8 cellular contexts compared by ENCODE assay signal in the genomic region with DNA sequence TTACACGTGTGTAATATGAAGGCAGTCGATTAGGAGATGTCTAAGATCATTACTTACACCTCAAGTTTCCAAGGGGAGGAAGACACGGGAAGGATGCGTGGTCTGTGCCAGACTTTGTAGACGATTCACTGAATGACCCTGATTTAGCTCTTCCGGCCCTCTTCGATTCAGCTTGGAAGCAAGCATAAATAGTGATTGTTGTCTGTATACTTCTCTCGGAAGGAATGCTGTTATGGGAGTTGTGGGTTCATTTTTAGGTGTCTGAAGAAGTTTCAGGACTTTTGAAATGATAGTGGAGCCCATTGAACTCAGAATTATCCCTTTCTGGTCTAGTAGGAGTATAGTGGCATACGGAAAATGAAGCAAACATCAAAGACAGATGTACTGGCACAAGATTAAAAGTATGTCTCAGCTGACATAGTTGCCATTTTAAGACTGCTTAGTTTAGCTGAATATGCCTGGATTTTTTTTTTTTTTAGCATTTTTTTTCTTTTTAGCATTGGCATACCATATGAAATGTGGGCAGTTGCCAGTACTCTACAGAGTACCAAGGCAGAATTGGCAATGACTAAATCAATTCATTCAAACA. TPM values are rescaled to one million over a fixed set of nuclear protein-coding genes. Genes with fewer than 3 reads are reported as not detected.
DNase-seq lines count a peak whose midpoint lies in the region; ATAC-seq and TF ChIP-seq lines count a peak whose summit lies in the region.

No MANE protein-coding gene starts in this region.

- POLR2A ChIA-PET in Panc1 (lab: Charles Lee), result interaction anchor here (0.5 to 0.7 kb wide), 2 partner anchors 36 to 51 kb away, joined by 4 to 10 read pairs; no protein-coding TSS in a partner anchor

- peak; percentile 7 for ATAC-seq in HG02678 (IDR thresholded peaks at IDR 0.05; ENCODE audit: unreplicated experiment)
- ATAC-seq in Panc1, result no peak
- ATAC-seq in central memory CD8-positive, alpha-beta T cell (replicated peaks; ENCODE audit: extremely low read depth, poor library complexity, severe bottlenecking), result peak; percentile 14
- ATAC-seq in aorta (ENCODE audit: low FRiP score), result no peak
- no peak for ATAC-seq in GM18520 (IDR thresholded peaks at IDR 0.05; ENCODE audit: unreplicated experiment)

- in situ Hi-C loops in Panc1 (cut with HindIII; ENCODE audit: low pct_unique_long_range_greater_than_20kb, low sequenced_read_pairs), result no loop called here

- BruUV-seq in Panc1 (replicated peaks; lab: Mats Ljungman, UMichigan), result TSS peak; percentile 87

- H3K36me3 Mint-ChIP-seq in activated naive CD4-positive, alpha-beta T cell treated with anti-CD3 and anti-CD28 coated beads for 36 hours (ENCODE audit: low read depth), result peaks cover 24% of the 10 kb centered on the region
- H3K36me3 Mint-ChIP-seq in central memory CD8-positive, alpha-beta T cell (ENCODE audit: insufficient read depth), result peaks cover 27% of the 10 kb centered on the region

- peak overlapping the region; percentile 98 for H3K4me3 Mint-ChIP-seq in activated naive CD4-positive, alpha-beta T cell treated with anti-CD3 and anti-CD28 coated beads for 36 hours
- H3K4me3 Mint-ChIP-seq in central memory CD8-positive, alpha-beta T cell, result peak overlapping the region; percentile 99

- intact Hi-C loops in activated naive CD4-positive, alpha-beta T cell treated with anti-CD3 and anti-CD28 coated beads for 36 hours (cut with micrococcal nuclease), result loop anchor here (1.0 to 5.0 kb wide), 6 partner anchors 36 to 899 kb away; partner anchors contain the start of genes ADAMTS3, COX18 and MTHFD2L
- intact Hi-C loops in Panc1 (cut with micrococcal nuclease; ENCODE audit: unreplicated experiment) (loop anchor here (5.0 kb wide), 1 partner anchor 117 kb away; no protein-coding TSS in a partner anchor), aorta (cut with DNase I) (loop anchor here (1.0 to 10.0 kb wide), 4 partner anchors 75 to 191 kb away; partner anchors contain the start of gene COX18 (in 2 of the 2))

- WGBS in aorta, 2 donors, result 0% methylated on average over 9 of the region's 9 CpGs

- H3K27me3 ChIP-seq in Panc1 (ENCODE audit: control insufficient read depth, insufficient read depth, low read length), result no peaks in the 10 kb centered on the region
- H3K27me3 ChIP-seq in mononuclear cell (ENCODE audit: insufficient read depth, low read length), result no peaks in the 10 kb centered on the region
- no peaks in the 10 kb centered on the region for H3K27me3 ChIP-seq in aorta (ENCODE audit: control insufficient read depth in 1 of 2, insufficient read depth in 2 of 2, low read length in 1 of 2)

- no peaks in the 10 kb centered on the region; the same call in 1 of the 2 replicates for H3K36me3 ChIP-seq in Panc1 (ENCODE audit: control insufficient read depth, insufficient read depth, low read length)
- H3K36me3 ChIP-seq in aorta (ENCODE audit: control insufficient read depth in 1 of 2, insufficient read depth in 2 of 2, low read length in 1 of 2), result no peaks in the 10 kb centered on the region

- peak; percentile 41 for DNase-seq in activated naive CD4-positive, alpha-beta T cell treated with anti-CD3 and anti-CD28 coated beads for 36 hours
- DNase-seq in activated naive CD4-positive, alpha-beta T cell (lab: John Stamatoyannopoulos, UW), result no peak
- DNase-seq in Panc1 (ENCODE audit: low read depth, low spot score) (no peak), aorta (no peak)
- peak in 1 of 2 donors; percentile 16 for DNase-seq in central memory CD8-positive, alpha-beta T cell (ENCODE audit: low spot score in 2 of 2)

- peak overlapping the region; percentile 100 for H3K27ac Mint-ChIP-seq in activated naive CD4-positive, alpha-beta T cell treated with anti-CD3 and anti-CD28 coated beads for 36 hours
- H3K27ac Mint-ChIP-seq in central memory CD8-positive, alpha-beta T cell (ENCODE audit: low read depth), result peak overlapping the region; percentile 100

- no peaks in the 10 kb centered on the region for H3K9me3 Mint-ChIP-seq in activated naive CD4-positive, alpha-beta T cell treated with anti-CD3 and anti-CD28 coated beads for 36 hours
- H3K9me3 Mint-ChIP-seq in central memory CD8-positive, alpha-beta T cell, result no peaks in the 10 kb centered on the region

- peaks cover 44% of the 10 kb centered on the region for H3K4me1 Mint-ChIP-seq in activated naive CD4-positive, alpha-beta T cell treated with anti-CD3 and anti-CD28 coated beads for 36 hours (ENCODE audit: low read depth)
- peaks cover 51% of the 10 kb centered on the region for H3K4me1 Mint-ChIP-seq in central memory CD8-positive, alpha-beta T cell

- H3K4me3 ChIP-seq in Panc1 (ENCODE audit: low read depth in 2 of 2, low read length in 2 of 2), result peak overlapping the region; percentile 73 to 76
- peak overlapping the region; percentile 96 for H3K4me3 ChIP-seq in mononuclear cell (ENCODE audit: low read length)
- peak overlapping the region; percentile 75 to 79 for H3K4me3 ChIP-seq in aorta (ENCODE audit: low read length in 2 of 2)

- H3K27ac ChIP-seq in Panc1 (ENCODE audit: low read length), result peak overlapping the region; percentile 96
- H3K27ac ChIP-seq in aorta (ENCODE audit: low read depth in 1 of 2, low read length in 2 of 2), result peak overlapping the region; percentile 88 to 100

- peaks cover 8% of the 10 kb centered on the region; the same call in 1 of the 2 replicates for H3K4me1 ChIP-seq in Panc1 (ENCODE audit: control insufficient read depth, insufficient read depth, low read length)
- peaks cover 36% of the 10 kb centered on the region for H3K4me1 ChIP-seq in mononuclear cell (ENCODE audit: insufficient read depth, low read length)
- H3K4me1 ChIP-seq in aorta (ENCODE audit: control insufficient read depth in 1 of 2, insufficient read depth in 2 of 2, low read length in 2 of 2), result no peaks in the 10 kb centered on the region

- H3K9me3 ChIP-seq in Panc1 (ENCODE audit: control insufficient read depth, insufficient read depth, low read depth, low read length) (no peaks in the 10 kb centered on the region), mononuclear cell (ENCODE audit: low read depth, low read length) (no peaks in the 10 kb centered on the region), aorta (ENCODE audit: control insufficient read depth, low read length) (no peaks in the 10 kb centered on the region)

- H3K27me3 Mint-ChIP-seq in activated naive CD4-positive, alpha-beta T cell treated with anti-CD3 and anti-CD28 coated beads for 36 hours (ENCODE audit: low read depth), result no peaks in the 10 kb centered on the region
- no peaks in the 10 kb centered on the region for H3K27me3 Mint-ChIP-seq in central memory CD8-positive, alpha-beta T cell

- no peak for TF ChIP-seq CTCF in Panc1 (IDR thresholded peaks at IDR 0.05)

- CTCF ChIA-PET in activated naive CD4-positive, alpha-beta T cell treated with anti-CD3 and anti-CD28 coated beads for 36 hours (lab: Charles Lee), result interaction anchor here (0.6 to 1.4 kb wide), 6 partner anchors 49 to 221 kb away, joined by 3 to 5 read pairs (median 3); no protein-coding TSS in a partner anchor
- CTCF ChIA-PET in Panc1 (lab: Charles Lee), result no interaction called here

RNA-seq across cellular contexts. Expression of gene ANKRD17, which starts 1.0 kb away (rescaled TPM):
- total RNA-seq in activated naive CD4-positive, alpha-beta T cell treated with anti-CD3 and anti-CD28 coated beads for 36 hours, result 10 to 100 TPM; 42.3 to 44.2 TPM
- total RNA-seq in Panc1 (2021; ENCODE audit: unreplicated experiment), result 38.5 TPM
- polyA plus RNA-seq in Panc1 (2012; ENCODE audit: insufficient read length), result 19.5 TPM
- total RNA-seq in mononuclear cell, result 34.4 TPM
- 10 to 100 TPM; 59.4 to 67.1 TPM for total RNA-seq in aorta
- polyA plus RNA-seq in aorta, result 10 to 100 TPM in 1 of 2 donors, 1 to 10 TPM in 1; 4.9 to 10.6 TPM

Comparison
In these comparisons a context has a peak if more than half of its experiments do, and no peak if none do; other contexts are left out.
1. ATAC-seq: peak in HG02678 (single experiment) and central memory CD8-positive, alpha-beta T cell (single experiment); none in Panc1 (single experiment), aorta (single experiment) and GM18520 (single experiment).
2. Peak in every context shown above with its lines, with median percentiles within 50 percentile points of each other: H3K4me3 ChIP-seq.